In the genomic region with DNA sequence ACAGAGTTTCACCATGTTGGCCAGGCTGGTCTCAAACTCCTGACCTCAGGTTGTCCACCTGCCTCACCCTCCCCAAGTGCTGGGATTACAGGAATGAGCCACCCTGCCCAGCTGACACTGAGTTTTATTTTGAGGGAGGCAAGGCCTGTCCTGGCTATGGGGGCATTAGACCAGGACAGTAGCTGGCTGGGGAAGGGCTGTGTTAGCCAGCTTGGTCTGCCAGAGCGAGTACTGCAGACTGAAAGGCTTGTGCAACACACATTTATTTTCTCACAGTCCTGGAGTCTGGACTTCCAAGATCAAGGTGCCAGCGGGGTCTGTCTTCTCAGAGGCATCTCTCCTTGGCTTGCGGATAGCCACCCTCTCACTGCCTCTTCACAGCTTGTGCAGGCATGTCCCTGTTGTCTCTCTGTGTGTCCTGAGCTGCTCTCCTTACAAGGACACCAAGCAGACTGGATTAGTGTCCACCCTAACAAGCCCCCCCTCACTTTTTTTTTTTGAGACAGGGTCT, we compare ENCODE assay signal across 21 cellular contexts. TPM values are rescaled to one million over a fixed set of nuclear protein-coding genes. Genes with fewer than 3 reads are reported as not detected.
"Had no signal": no experiment of that assay in that cellular context is flagged by ENCODE, and none has a peak within 500 bp of the region (broad histone marks: within the 10 kb centered on the region; RNA-seq: fewer than 3 reads in every experiment).

No MANE protein-coding gene starts in this region.

- ATAC-seq: gastroesophageal sphincter; naive thymus-derived CD4-positive, alpha-beta T cell; pancreas; right cardiac atrium; stimulated activated effector memory CD8-positive, alpha-beta T cell treated with anti-CD3 and anti-CD28 coated beads, Interleukin-12 subunit alpha, Interleukin-12 subunit beta, amount 100 ng/mL, for 72 hours; stimulated activated naive CD8-positive, alpha-beta T cell treated with anti-CD3 and anti-CD28 coated beads, Interleukin-15, amount 100 ng/mL, for 72 hours had no signal

- H3K36me3 ChIP-seq: esophagus squamous epithelium, gastroesophageal sphincter, neural progenitor cell, pancreas, transverse colon had no signal

- FAIRE-seq: colon, pancreas, urothelium cell line had no signal

- H3K27me3 ChIP-seq: esophagus squamous epithelium, gastroesophageal sphincter, neural progenitor cell, pancreas, testis, transverse colon had no signal

- H3K27ac ChIP-seq: gastroesophageal sphincter, neural progenitor cell, pancreas, testis, transverse colon had no signal

- H2AFZ ChIP-seq: neural progenitor cell had no signal

- H3K4me1 ChIP-seq: pancreas had no signal

- H3K4me2 ChIP-seq: neural progenitor cell, smooth muscle cell had no signal

- H3K9ac ChIP-seq: neural progenitor cell had no signal

- DNase-seq: cerebellar nuclear complex; dermis blood vessel endothelial cell; esophagus squamous epithelium; glutamatergic neuron; islet precursor cell; naive thymus-derived CD4-positive, alpha-beta T cell; occipital lobe; right cardiac atrium; stimulated activated CD4-positive, alpha-beta T cell treated with anti-CD3 and anti-CD28 coated beads, Interleukin-4, amount 100 ng/mL, for 1 hour; stimulated activated CD8-positive, alpha-beta memory T cell treated with anti-CD3 and anti-CD28 coated beads, Interleukin-4, amount 100 ng/mL, for 48 hours; stimulated activated naive CD8-positive, alpha-beta T cell treated with anti-CD3 and anti-CD28 coated beads, Interleukin-15, amount 100 ng/mL, for 72 hours; testis; transverse colon had no signal

- H3K4me3 ChIP-seq: esophagus squamous epithelium, gastroesophageal sphincter, neural progenitor cell, pancreas, smooth muscle cell, testis, transverse colon had no signal

- H3K9me3 ChIP-seq: esophagus squamous epithelium, gastroesophageal sphincter, pancreas, testis, transverse colon had no signal

RNA-seq across cellular contexts. Expression of gene HAAO, which starts 59.4 kb away (rescaled TPM):
- total RNA-seq: dermis blood vessel endothelial cell, lung microvascular endothelial cell had no signal
